9 cellular contexts compared by ENCODE assay signal in the genomic region with DNA sequence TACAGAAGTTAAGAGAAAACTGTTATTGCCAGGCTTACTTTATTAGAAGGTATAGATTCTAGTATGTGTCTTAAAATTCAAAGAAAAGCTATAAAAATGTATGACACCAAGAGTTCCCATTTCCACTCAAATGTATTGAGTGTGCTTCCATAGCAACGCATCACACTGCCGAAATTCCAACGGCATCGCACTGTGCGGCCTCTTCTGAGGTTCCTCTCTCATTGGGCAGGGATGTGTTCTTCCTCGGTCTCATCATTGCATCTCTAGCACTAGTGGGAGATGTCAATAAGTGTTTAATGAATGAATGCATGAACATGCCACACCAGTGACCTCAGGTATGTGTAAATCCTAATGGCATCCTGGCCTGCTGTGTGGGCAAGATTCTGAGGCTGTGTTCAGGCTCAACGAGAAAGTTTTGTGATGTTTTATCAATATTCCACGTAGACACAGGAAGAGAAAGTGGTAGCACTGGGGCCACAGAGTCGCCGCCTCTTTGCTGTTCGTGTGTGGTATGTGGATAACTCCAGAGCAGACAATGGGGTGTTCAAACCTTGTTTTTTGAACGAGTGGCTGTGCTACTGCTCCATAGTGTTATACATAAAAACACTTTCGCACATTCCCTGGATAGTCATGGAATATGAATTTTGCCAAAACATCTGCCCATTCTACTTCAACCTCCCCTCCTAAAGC.
DNase-seq lines count a peak whose midpoint lies in the region; ATAC-seq and TF ChIP-seq lines count a peak whose summit lies in the region.
"Had no signal": no experiment of that assay in that cellular context is flagged by ENCODE, and none has a peak within 500 bp of the region (broad histone marks: within the 10 kb centered on the region; RNA-seq: fewer than 3 reads in every experiment).

No MANE protein-coding gene starts in this region.

- POLR2A ChIA-PET in T-cell (lab: Charles Lee), result interaction anchor here in 1 of 2 donors (0.7 kb wide), 1 partner anchor 810 kb away, joined by 3 read pairs; no protein-coding TSS in a partner anchor

- H3K27ac ChIP-seq in esophagus muscularis mucosa (replicated peaks in 1 of 4) (peak overlapping the region in 3 of 4 donors; percentile 20 to 55 (median 53)), upper lobe of right lung (peak overlapping the region; percentile 43)

- H3K27ac Mint-ChIP-seq in activated naive CD4-positive, alpha-beta T cell treated with anti-CD3 and anti-CD28 coated beads for 36 hours, result no peak overlapping the region
- no peak overlapping the region for H3K27ac Mint-ChIP-seq in T-cell

- no peak for TF ChIP-seq EP300 in esophagus muscularis mucosa (IDR thresholded peaks at IDR 0.05)

- TF ChIP-seq CTCF in esophagus muscularis mucosa (IDR thresholded peaks at IDR 0.05), result no peak
- no peak for TF ChIP-seq CTCF in upper lobe of right lung (IDR thresholded peaks at IDR 0.05)
- TF ChIP-seq CTCF in GM10266 (IDR thresholded peaks at IDR 0.05; ENCODE audit: control insufficient read depth, insufficient read depth, low read depth, missing control alignments), result no peak

- intact Hi-C loops in activated naive CD4-positive, alpha-beta T cell treated with anti-CD3 and anti-CD28 coated beads for 36 hours (cut with micrococcal nuclease), result loop anchor here (5.0 to 10.0 kb wide), 3 partner anchors 228 to 1038 kb away; partner anchors contain the start of genes RAB32 and SHPRH
- intact Hi-C loops in esophagus muscularis mucosa (cut with DNase I), result no loop called here
- intact Hi-C loops in upper lobe of right lung (cut with DNase I), result no loop called here

- 81% methylated on average over 12 of the region's 13 CpGs for WGBS in esophagus muscularis mucosa

- H3K4me3 Mint-ChIP-seq in activated naive CD4-positive, alpha-beta T cell treated with anti-CD3 and anti-CD28 coated beads for 36 hours, result peak overlapping the region; percentile 62
- H3K4me3 Mint-ChIP-seq in T-cell, result peak overlapping the region; percentile 60 to 79 (median 74)

- no peak for TF ChIP-seq POLR2A in esophagus muscularis mucosa (IDR thresholded peaks at IDR 0.05; ENCODE audit: low read depth)

- peak; percentile 22 for DNase-seq in activated naive CD4-positive, alpha-beta T cell treated with anti-CD3 and anti-CD28 coated beads for 36 hours
- DNase-seq in activated naive CD4-positive, alpha-beta T cell treated with Interleukin-2 at 50 U/mL for 16 hours, result no peak
- no peak for DNase-seq in T-cell
- no peak for DNase-seq in esophagus muscularis mucosa (ENCODE audit: extremely low spot score)
- DNase-seq in upper lobe of right lung, result no peak
- DNase-seq in NCI-H1930 (lab: John Stamatoyannopoulos, UW), result no peak
- no peak for DNase-seq in stimulated activated CD4-positive, alpha-beta T cell treated with anti-CD3 and anti-CD28 coated beads, Interleukin-12 subunit alpha, Interleukin-12 subunit beta, amount 100 ng/mL, for 4 hours
- DNase-seq in GM10266 (ENCODE audit: extremely low spot score), result no peak
- DNase-seq: NCI-H82 had no signal

- H3K36me3 Mint-ChIP-seq in activated naive CD4-positive, alpha-beta T cell treated with anti-CD3 and anti-CD28 coated beads for 36 hours (ENCODE audit: low read depth), result no peaks in the 10 kb centered on the region
- H3K36me3 Mint-ChIP-seq in T-cell, result no peaks in the 10 kb centered on the region

- peak in 3 of 4 experiments; percentile 41 to 53 (median 49) for ATAC-seq in T-cell (replicated peaks in 1 of 4)
- peak; percentile 16 for ATAC-seq in upper lobe of right lung

- H3K4me1 ChIP-seq in esophagus muscularis mucosa (no peaks in the 10 kb centered on the region), upper lobe of right lung (no peaks in the 10 kb centered on the region)

- H3K27me3 Mint-ChIP-seq in activated naive CD4-positive, alpha-beta T cell treated with anti-CD3 and anti-CD28 coated beads for 36 hours (ENCODE audit: low read depth), result no peaks in the 10 kb centered on the region
- no peaks in the 10 kb centered on the region for H3K27me3 Mint-ChIP-seq in T-cell

- H3K9me3 ChIP-seq in esophagus muscularis mucosa (no peaks in the 10 kb centered on the region), upper lobe of right lung (no peaks in the 10 kb centered on the region)

- H3K4me3 ChIP-seq in esophagus muscularis mucosa (peak overlapping the region in 1 of 4 donors; percentile 19), upper lobe of right lung (no peak overlapping the region)

- H3K36me3 ChIP-seq in esophagus muscularis mucosa (no peaks in the 10 kb centered on the region), upper lobe of right lung (no peaks in the 10 kb centered on the region)

- CTCF ChIA-PET in activated naive CD4-positive, alpha-beta T cell treated with anti-CD3 and anti-CD28 coated beads for 36 hours (lab: Charles Lee), result no interaction called here
- CTCF ChIA-PET in T-cell (lab: Charles Lee), result interaction anchor here (0.6 to 1.0 kb wide), 3 partner anchors 11 to 1902 kb away, joined by 3 to 4 read pairs (median 3); no protein-coding TSS in a partner anchor

- peaks cover 22% of the 10 kb centered on the region for H3K4me1 Mint-ChIP-seq in activated naive CD4-positive, alpha-beta T cell treated with anti-CD3 and anti-CD28 coated beads for 36 hours (ENCODE audit: low read depth)
- peaks cover 23 to 28% (median 24%) of the 10 kb centered on the region in 3 donors for H3K4me1 Mint-ChIP-seq in T-cell

- H3K9me3 Mint-ChIP-seq in activated naive CD4-positive, alpha-beta T cell treated with anti-CD3 and anti-CD28 coated beads for 36 hours, result no peaks in the 10 kb centered on the region
- H3K9me3 Mint-ChIP-seq in T-cell, result no peaks in the 10 kb centered on the region

- H3K27me3 ChIP-seq in esophagus muscularis mucosa (no peaks in the 10 kb centered on the region), upper lobe of right lung (no peaks in the 10 kb centered on the region)
